Comparison of ENCODE assay signal across 8 cellular contexts in the genomic region with DNA sequence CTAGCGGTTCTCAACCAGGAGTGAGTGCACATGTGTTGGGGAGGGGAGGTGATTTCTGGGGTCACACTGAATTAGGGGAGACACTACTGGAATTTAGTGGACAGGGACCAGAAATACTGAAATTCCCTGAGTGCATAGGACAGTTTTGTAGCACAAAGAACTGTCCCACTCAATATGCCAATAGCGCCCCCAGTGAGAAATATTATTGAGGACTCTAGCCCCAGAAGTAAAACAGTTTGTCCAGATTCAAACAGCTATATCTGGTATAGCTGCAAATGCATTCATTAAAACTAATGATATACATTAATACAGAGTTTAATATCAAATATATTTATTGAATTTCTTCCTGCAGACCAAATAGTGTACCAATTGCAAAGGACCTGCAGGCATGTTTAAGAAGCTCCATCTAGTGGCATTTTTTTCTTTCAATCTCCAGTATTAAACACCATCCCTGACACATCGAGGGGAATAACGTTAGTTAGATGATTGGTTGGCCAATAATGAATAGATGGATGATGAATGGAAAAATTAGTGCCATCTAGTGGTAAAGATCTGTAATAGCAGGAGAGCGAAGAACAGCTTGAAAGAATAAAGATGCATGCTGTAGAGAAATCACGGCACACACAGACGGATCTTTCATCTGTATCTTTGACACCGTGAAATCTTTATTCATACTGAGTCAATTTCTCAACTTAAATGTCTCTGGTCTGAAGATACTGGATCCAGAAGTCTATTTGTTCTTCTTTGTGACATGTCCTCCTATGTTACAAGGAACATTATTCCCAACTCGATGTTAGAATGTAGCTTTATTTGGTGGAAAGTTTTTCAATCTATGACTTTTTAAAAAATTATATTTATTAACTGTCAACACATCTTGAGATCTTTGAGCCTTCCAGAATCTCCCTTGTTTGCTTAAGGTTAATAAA.
DNase-seq lines count a peak whose midpoint lies in the region; ATAC-seq lines count a peak whose summit lies in the region.

No MANE protein-coding gene starts in this region.

- no peak overlapping the region for H3K9ac ChIP-seq in adipocyte (ENCODE audit: low read length)

- H3K27me3 ChIP-seq in adipocyte (replicated peaks; ENCODE audit: control insufficient read depth, insufficient read depth, low read length), result no peaks in the 10 kb centered on the region

- no peaks in the 10 kb centered on the region for H3K4me1 Mint-ChIP-seq in stimulated activated naive B cell treated with anti-CD40 and anti-IgM and Interleukin-4, amounts not matched to agents 10 μg/mL and 1 μg/mL and 100 μg/mL, for 72 hours

- no peak overlapping the region for H3K27ac Mint-ChIP-seq in activated naive CD4-positive, alpha-beta T cell treated with anti-CD3 and anti-CD28 coated beads, Interleukin-2, amount 50 U/mL, for 72 hours
- no peak overlapping the region for H3K27ac Mint-ChIP-seq in stimulated activated naive B cell treated with anti-CD40 and anti-IgM and Interleukin-4, amounts not matched to agents 10 μg/mL and 1 μg/mL and 100 μg/mL, for 72 hours

- H3K27me3 Mint-ChIP-seq in stimulated activated naive B cell treated with anti-CD40 and anti-IgM and Interleukin-4, amounts not matched to agents 10 μg/mL and 1 μg/mL and 100 μg/mL, for 72 hours, result no peaks in the 10 kb centered on the region

- no peak overlapping the region for H3K4me3 Mint-ChIP-seq in stimulated activated naive B cell treated with anti-CD40 and anti-IgM and Interleukin-4, amounts not matched to agents 10 μg/mL and 1 μg/mL and 100 μg/mL, for 72 hours

- no peaks in the 10 kb centered on the region for H3K9me3 Mint-ChIP-seq in activated naive CD4-positive, alpha-beta T cell treated with anti-CD3 and anti-CD28 coated beads, Interleukin-2, amount 50 U/mL, for 72 hours
- H3K9me3 Mint-ChIP-seq in stimulated activated naive B cell treated with anti-CD40 and anti-IgM and Interleukin-4, amounts not matched to agents 10 μg/mL and 1 μg/mL and 100 μg/mL, for 72 hours, result no peaks in the 10 kb centered on the region

- H3K4me1 ChIP-seq in adipocyte (ENCODE audit: control insufficient read depth, insufficient read depth, low read length), result no peaks in the 10 kb centered on the region

- no peak overlapping the region for H3K4me3 ChIP-seq in adipocyte (ENCODE audit: low read length)

- peak; percentile 92 to 94 for ATAC-seq in activated naive CD4-positive, alpha-beta T cell treated with anti-CD3 and anti-CD28 coated beads, Interleukin-2, amount 50 U/mL, for 72 hours
- ATAC-seq in stimulated activated naive B cell treated with anti-CD40 and anti-IgM and Interleukin-4, amounts not matched to agents 10 μg/mL and 1 μg/mL and 100 μg/mL, for 72 hours (replicated peaks), result peak; percentile 94 to 99

- H3K9me3 ChIP-seq in adipocyte (ENCODE audit: control insufficient read depth, low read length), result no peaks in the 10 kb centered on the region

- H3K36me3 Mint-ChIP-seq in activated naive CD4-positive, alpha-beta T cell treated with anti-CD3 and anti-CD28 coated beads, Interleukin-2, amount 50 U/mL, for 72 hours, result no peaks in the 10 kb centered on the region
- no peaks in the 10 kb centered on the region for H3K36me3 Mint-ChIP-seq in stimulated activated naive B cell treated with anti-CD40 and anti-IgM and Interleukin-4, amounts not matched to agents 10 μg/mL and 1 μg/mL and 100 μg/mL, for 72 hours

- no peak for DNase-seq in activated naive CD4-positive, alpha-beta T cell treated with anti-CD3 and anti-CD28 coated beads, Interleukin-2, amount 50 U/mL, for 72 hours (ENCODE audit: low spot score in 2 of 2)
- no peak for DNase-seq in activated naive CD4-positive, alpha-beta T cell (lab: John Stamatoyannopoulos, UW)
- peak; percentile 62 for DNase-seq in HCEC 1CT
- peak; percentile 77 for DNase-seq in NCI-H1694 (lab: John Stamatoyannopoulos, UW)
- peak; percentile 71 for DNase-seq in adipocyte (ENCODE audit: low read depth)
- peak; percentile 22 for DNase-seq in hepatic stellate cell (ENCODE audit: low spot score)
- no peak for DNase-seq in stimulated activated naive B cell treated with anti-CD40 and anti-IgM and Interleukin-4, amounts not matched to agents 10 μg/mL and 1 μg/mL and 100 μg/mL, for 72 hours
- DNase-seq in stimulated activated CD4-positive, alpha-beta T cell treated with anti-CD3 and anti-CD28 coated beads, Interleukin-4, amount 100 ng/mL, for 4 hours, result no peak

- no peaks in the 10 kb centered on the region for H3K36me3 ChIP-seq in adipocyte (ENCODE audit: control insufficient read depth, insufficient read depth, low read length, severe bottlenecking)

Comparison
In these comparisons a context has a peak if more than half of its experiments do, and no peak if none do; other contexts are left out.
1. DNase-seq: peak in HCEC 1CT (single experiment), NCI-H1694 (single experiment), adipocyte (single experiment) and hepatic stellate cell (single experiment); none in activated naive CD4-positive, alpha-beta T cell treated with anti-CD3 and anti-CD28 coated beads, Interleukin-2, amount 50 U/mL, for 72 hours (0 of 2), activated naive CD4-positive, alpha-beta T cell (0 of 4), stimulated activated naive B cell treated with anti-CD40 and anti-IgM and Interleukin-4, amounts not matched to agents 10 μg/mL and 1 μg/mL and 100 μg/mL, for 72 hours (single experiment) and stimulated activated CD4-positive, alpha-beta T cell treated with anti-CD3 and anti-CD28 coated beads, Interleukin-4, amount 100 ng/mL, for 4 hours (0 of 2).